Comparison of ENCODE assay signal across 23 cellular contexts in genomic region chr19:815775-816499, GRCh38. TPM values are rescaled to one million over a fixed set of nuclear protein-coding genes. Genes with fewer than 3 reads are reported as not detected.
A peak's percentile ranks its signal among the peaks of the same experiment; 100 is the strongest.
DNase-seq lines count a peak whose midpoint lies in the region; ATAC-seq, FAIRE-seq and TF ChIP-seq lines count a peak whose summit lies in the region.
"Had no signal": no experiment of that assay in that cellular context is flagged by ENCODE, and none has a peak within 500 bp of the region (broad histone marks: within the 10 kb centered on the region; RNA-seq: fewer than 3 reads in every experiment).

No MANE protein-coding gene starts in this region.

- H3K4me3 Mint-ChIP-seq in Calu3 (ENCODE audit: low read depth, unreplicated experiment) (no peak overlapping the region), memory B cell (no peak overlapping the region)
- no peak overlapping the region for H3K4me3 Mint-ChIP-seq in activated naive CD8-positive, alpha-beta T cell treated with anti-CD3 and anti-CD28 coated beads for 36 hours
- no peak overlapping the region for H3K4me3 Mint-ChIP-seq in activated CD4-positive, alpha-beta T cell treated with anti-CD3 and anti-CD28 coated beads, Interleukin-2, amount 10 ng/mL, durations not matched to agents 24 days and 14 days

- H3K9me3 ChIP-seq in A549 (no peaks in the 10 kb centered on the region), testis (no peaks in the 10 kb centered on the region)
- H3K9me3 ChIP-seq: tibial nerve had no signal

- no peaks in the 10 kb centered on the region for H3K4me1 ChIP-seq in A549
- H3K4me1 ChIP-seq in testis: no peaks in the 10 kb centered on the region
- H3K4me1 ChIP-seq: tibial nerve had no signal

- no peak for DNase-seq in A549 (ENCODE audit: low read depth in 1 of 2, low spot score in 1 of 2)
- no peak for DNase-seq in Calu3
- DNase-seq in activated naive CD8-positive, alpha-beta T cell treated with anti-CD3 and anti-CD28 coated beads for 36 hours: no peak
- DNase-seq in memory B cell (ENCODE audit: low spot score in 2 of 2): no peak
- no peak for DNase-seq in iPS-NIHi7 (ENCODE audit: extremely low spot score)
- no peak for DNase-seq in testis
- no peak for DNase-seq in activated CD4-positive, alpha-beta T cell treated with anti-CD3 and anti-CD28 coated beads, Interleukin-2, amount 10 ng/mL, durations not matched to agents 24 days and 14 days
- DNase-seq: activated CD4-positive, CD25-positive, alpha-beta regulatory T cell treated with anti-CD3 and anti-CD28 coated beads, Interleukin-2, amount 50 U/mL, for 72 hours; activated gamma-delta T cell treated with Interleukin-2 at 50 U/mL for 16 hours; central memory CD4-positive, alpha-beta T cell; mesenchymal stem cell; naive B cell; NCI-H1417; NCI-H524 treated with DMSO at 0.1 percent for 48 hours; posterior cingulate gyrus; stimulated activated CD4-positive, alpha-beta T cell treated with anti-CD3 and anti-CD28 coated beads, Interleukin-2, amount 100 ng/mL, for 24 hours; stimulated activated naive CD8-positive, alpha-beta T cell treated with anti-CD3 and anti-CD28 coated beads, Interleukin-15, Interleukin-2, amounts not matched to agents 100 U/mL and 50 U/mL, for 24 hours had no signal

- H3K36me3 Mint-ChIP-seq in Calu3 (ENCODE audit: insufficient read depth, unreplicated experiment) (peaks cover 49% of the 10 kb centered on the region), memory B cell (peaks cover 17% of the 10 kb centered on the region)
- H3K36me3 Mint-ChIP-seq in activated naive CD8-positive, alpha-beta T cell treated with anti-CD3 and anti-CD28 coated beads for 36 hours: peaks cover 33% of the 10 kb centered on the region
- H3K36me3 Mint-ChIP-seq in activated CD4-positive, alpha-beta T cell treated with anti-CD3 and anti-CD28 coated beads, Interleukin-2, amount 10 ng/mL, durations not matched to agents 24 days and 14 days (ENCODE audit: low read depth): peaks cover 39% of the 10 kb centered on the region

- intact Hi-C loops in Calu3 (cut with micrococcal nuclease; ENCODE audit: unreplicated experiment) (no loop called here), testis (cut with DNase I; ENCODE audit: low total_unique reads) (no loop called here)
- intact Hi-C loops in activated CD4-positive, alpha-beta T cell treated with anti-CD3 and anti-CD28 coated beads, Interleukin-2, amount 10 ng/mL, durations not matched to agents 24 days and 14 days (cut with micrococcal nuclease): no loop called here

- 94% methylated on average over 12 of the region's 13 CpGs for WGBS in A549 (ENCODE audit: missing lambda C conversion rate)
- WGBS in testis, 2 donors: 93 to 96% methylated on average over 12 to 13 of the region's 13 CpGs

- TF ChIP-seq RAD21 in A549 (conservative IDR thresholded peaks at IDR 0.05 in 1 of 2, IDR thresholded peaks at IDR 0.05 in 1 of 2): no peak

- no peak for TF ChIP-seq POLR2A in A549 (IDR thresholded peaks at IDR 0.05; ENCODE audit: low read length)
- no peak for TF ChIP-seq POLR2A in testis (IDR thresholded peaks at IDR 0.05)

- H3K9me3 Mint-ChIP-seq in Calu3 (ENCODE audit: low read depth, unreplicated experiment): no peaks in the 10 kb centered on the region
- H3K9me3 Mint-ChIP-seq in activated naive CD8-positive, alpha-beta T cell treated with anti-CD3 and anti-CD28 coated beads for 36 hours: peaks cover 5% of the 10 kb centered on the region
- peaks cover 5% of the 10 kb centered on the region for H3K9me3 Mint-ChIP-seq in memory B cell
- peaks cover 15% of the 10 kb centered on the region for H3K9me3 Mint-ChIP-seq in activated CD4-positive, alpha-beta T cell treated with anti-CD3 and anti-CD28 coated beads, Interleukin-2, amount 10 ng/mL, durations not matched to agents 24 days and 14 days

- BruUV-seq in Calu3 (replicated peaks; lab: Mats Ljungman, UMichigan): no TSS peak

- no peaks in the 10 kb centered on the region for H3K27me3 ChIP-seq in testis

- H3K27ac Mint-ChIP-seq in Calu3 (ENCODE audit: unreplicated experiment) (peak overlapping the region; percentile 87), memory B cell (no peak overlapping the region)
- peak overlapping the region; percentile 31 for H3K27ac Mint-ChIP-seq in activated naive CD8-positive, alpha-beta T cell treated with anti-CD3 and anti-CD28 coated beads for 36 hours
- H3K27ac Mint-ChIP-seq in activated CD4-positive, alpha-beta T cell treated with anti-CD3 and anti-CD28 coated beads, Interleukin-2, amount 10 ng/mL, durations not matched to agents 24 days and 14 days: no peak overlapping the region

- no peak for TF ChIP-seq EP300 in A549 (IDR thresholded peaks at IDR 0.05)

- no peaks in the 10 kb centered on the region for H3K36me3 ChIP-seq in testis (ENCODE audit: low read depth, missing control alignments)

- POLR2A ChIA-PET in A549 (lab: Yijun Ruan, JAX): no interaction called here

- H3K4me3 ChIP-seq in A549 (no peak overlapping the region), testis (no peak overlapping the region)
- H3K4me3 ChIP-seq: tibial nerve had no signal

- TF ChIP-seq CTCF in A549 (IDR thresholded peaks at IDR 0.05) (no peak), Calu3 (IDR thresholded peaks at IDR 0.05; ENCODE audit: unreplicated experiment) (no peak), testis (IDR thresholded peaks at IDR 0.05) (no peak)

- H3K27me3 Mint-ChIP-seq in Calu3 (ENCODE audit: unreplicated experiment): peaks cover 13% of the 10 kb centered on the region
- peaks cover 3% of the 10 kb centered on the region for H3K27me3 Mint-ChIP-seq in activated naive CD8-positive, alpha-beta T cell treated with anti-CD3 and anti-CD28 coated beads for 36 hours
- no peaks in the 10 kb centered on the region for H3K27me3 Mint-ChIP-seq in memory B cell
- H3K27me3 Mint-ChIP-seq in activated CD4-positive, alpha-beta T cell treated with anti-CD3 and anti-CD28 coated beads, Interleukin-2, amount 10 ng/mL, durations not matched to agents 24 days and 14 days: peaks cover 6% of the 10 kb centered on the region
- H3K27me3 Mint-ChIP-seq: naive B cell had no signal

- H3K27ac ChIP-seq in A549 (no peak overlapping the region), testis (no peak overlapping the region)
- H3K27ac ChIP-seq: tibial nerve had no signal

- FAIRE-seq in A549 (lab: Jason Lieb, UNC): no peak
- FAIRE-seq: frontal cortex, GM18507 had no signal

- ATAC-seq in A549: peak; percentile 6 to 16; a peak in 4 of 6 replicates
- ATAC-seq in memory B cell (ENCODE audit: low read depth): peak; percentile 4
- no peak for ATAC-seq in HG02759 (IDR thresholded peaks at IDR 0.05; ENCODE audit: unreplicated experiment)

- no peak overlapping the region for H3K4me2 ChIP-seq in A549

- H3K4me1 Mint-ChIP-seq in Calu3 (ENCODE audit: low read depth, unreplicated experiment): no peaks in the 10 kb centered on the region
- H3K4me1 Mint-ChIP-seq in activated naive CD8-positive, alpha-beta T cell treated with anti-CD3 and anti-CD28 coated beads for 36 hours: peaks cover 2% of the 10 kb centered on the region
- H3K4me1 Mint-ChIP-seq in memory B cell: peaks cover 4% of the 10 kb centered on the region
- H3K4me1 Mint-ChIP-seq in activated CD4-positive, alpha-beta T cell treated with anti-CD3 and anti-CD28 coated beads, Interleukin-2, amount 10 ng/mL, durations not matched to agents 24 days and 14 days: no peaks in the 10 kb centered on the region

- CTCF ChIA-PET in A549 (lab: Yijun Ruan, JAX): interaction anchor here (1.1 kb wide), 1 partner anchor 17 kb away, joined by 4 read pairs; no protein-coding TSS in a partner anchor
- CTCF ChIA-PET in Calu3 (lab: Charles Lee): no interaction called here

RNA-seq across cellular contexts. Expression of gene PLPPR3, which starts 5.8 kb away (rescaled TPM):
- polyA plus RNA-seq in A549 (2011; rRNA removed) (2.6 and 3.2 TPM in 2 replicates), A549 (2017; fragmentation: RNase III; extraction: RNeasy Plus Mini Kit Qiagen cat#74134 plus additional on column Dnase treatment) (3.5 to 4.2 TPM (median 3.7 TPM) in 3 replicates), testis (ENCODE audit: insufficient read depth, low read depth, low replicate concordance) (2.7 TPM)
- 4.1 and 7.6 TPM in 2 replicates for polyA plus RNA-seq in A549 (2012; cell fraction: cytosol; rRNA removed)
- 9.8 and 12.3 TPM in 2 replicates for polyA plus RNA-seq in A549 (2012; cell fraction: nucleus; rRNA removed)
- polyA minus RNA-seq in A549 (2011; rRNA and poly(A)+ RNA removed): 4.2 and 6.4 TPM in 2 replicates
- total RNA-seq in Calu3 (2022) (0.27 TPM in 1 of 2 replicates, not detected in the other), testis (10 to 100 TPM; 16.9 to 20.1 TPM)
- not detected for total RNA-seq in activated naive CD8-positive, alpha-beta T cell treated with anti-CD3 and anti-CD28 coated beads for 36 hours
- total RNA-seq in activated CD4-positive, alpha-beta T cell treated with anti-CD3 and anti-CD28 coated beads, Interleukin-2, amount 10 ng/mL, durations not matched to agents 24 days and 14 days: not detected in 2 replicates
- total RNA-seq: aorta, tibial nerve had no signal
- polyA plus RNA-seq: aorta, esophagus had no signal

RNA-seq across cellular contexts. Expression of gene AZU1, which starts 11.7 kb away (rescaled TPM):
- polyA plus RNA-seq in A549 (2011; rRNA removed): 0.15 and 0.31 TPM in 2 replicates
- polyA plus RNA-seq in A549 (2012; cell fraction: cytosol; rRNA removed): 0.16 and 0.26 TPM in 2 replicates
- polyA plus RNA-seq in A549 (2012; cell fraction: nucleus; rRNA removed): 4.7 and 5.9 TPM in 2 replicates
- 0.26 to 0.55 TPM (median 0.32 TPM) in 3 replicates for polyA plus RNA-seq in A549 (2017; fragmentation: RNase III; extraction: RNeasy Plus Mini Kit Qiagen cat#74134 plus additional on column Dnase treatment)
- polyA minus RNA-seq in A549 (2011; rRNA and poly(A)+ RNA removed): not detected in 2 replicates
- not detected in 2 replicates for total RNA-seq in Calu3 (2022)
- total RNA-seq in activated naive CD8-positive, alpha-beta T cell treated with anti-CD3 and anti-CD28 coated beads for 36 hours: not detected
- total RNA-seq in testis: 1 to 10 TPM; 5.4 to 5.8 TPM
- 1.4 TPM for polyA plus RNA-seq in testis (ENCODE audit: insufficient read depth, low read depth, low replicate concordance)
- total RNA-seq in activated CD4-positive, alpha-beta T cell treated with anti-CD3 and anti-CD28 coated beads, Interleukin-2, amount 10 ng/mL, durations not matched to agents 24 days and 14 days: not detected in 2 replicates
- polyA plus RNA-seq: esophagus had no signal

RNA-seq across cellular contexts. Expression of gene PTBP1, which starts 18.7 kb away (rescaled TPM):
- 144 and 207 TPM in 2 replicates for polyA plus RNA-seq in A549 (2011; rRNA removed)
- polyA plus RNA-seq in A549 (2012; cell fraction: cytosol; rRNA removed): 326 and 379 TPM in 2 replicates
- 472 and 807 TPM in 2 replicates for polyA plus RNA-seq in A549 (2012; cell fraction: nucleus; rRNA removed)
- 264 to 299 TPM (median 285 TPM) in 3 replicates for polyA plus RNA-seq in A549 (2017; fragmentation: RNase III; extraction: RNeasy Plus Mini Kit Qiagen cat#74134 plus additional on column Dnase treatment)
- polyA minus RNA-seq in A549 (2011; rRNA and poly(A)+ RNA removed): 224 and 254 TPM in 2 replicates
- total RNA-seq in Calu3 (2022): 380 and 409 TPM in 2 replicates
- 100 to 1,000 TPM; 799 to 818 TPM for total RNA-seq in activated naive CD8-positive, alpha-beta T cell treated with anti-CD3 and anti-CD28 coated beads for 36 hours
- 100 to 1,000 TPM; 168 to 196 TPM for total RNA-seq in testis
- polyA plus RNA-seq in testis (ENCODE audit: insufficient read depth, low read depth, low replicate concordance): 116 TPM
- 789 and 832 TPM in 2 replicates for total RNA-seq in activated CD4-positive, alpha-beta T cell treated with anti-CD3 and anti-CD28 coated beads, Interleukin-2, amount 10 ng/mL, durations not matched to agents 24 days and 14 days

RNA-seq across cellular contexts. Expression of gene PRTN3, which starts 24.9 kb away (rescaled TPM):
- polyA plus RNA-seq in A549 (2011; rRNA removed): 0.21 and 0.36 TPM in 2 replicates
- 0.53 and 0.69 TPM in 2 replicates for polyA plus RNA-seq in A549 (2012; cell fraction: cytosol; rRNA removed)
- polyA plus RNA-seq in A549 (2012; cell fraction: nucleus; rRNA removed): 0.34 and 0.65 TPM in 2 replicates
- polyA plus RNA-seq in A549 (2017; fragmentation: RNase III; extraction: RNeasy Plus Mini Kit Qiagen cat#74134 plus additional on column Dnase treatment): 0.18 to 0.39 TPM (median 0.24 TPM) in 3 replicates
- polyA minus RNA-seq in A549 (2011; rRNA and poly(A)+ RNA removed): 0.44 TPM in 1 of 2 replicates, not detected in the other
- not detected in 2 replicates for total RNA-seq in Calu3 (2022)
- not detected for total RNA-seq in activated naive CD8-positive, alpha-beta T cell treated with anti-CD3 and anti-CD28 coated beads for 36 hours
- total RNA-seq in testis: 1 to 10 TPM; 1.0 to 1.8 TPM
- not detected for polyA plus RNA-seq in testis (ENCODE audit: insufficient read depth, low read depth, low replicate concordance)
- not detected in 2 replicates for total RNA-seq in activated CD4-positive, alpha-beta T cell treated with anti-CD3 and anti-CD28 coated beads, Interleukin-2, amount 10 ng/mL, durations not matched to agents 24 days and 14 days
- total RNA-seq: aorta, tibial nerve had no signal
- polyA plus RNA-seq: aorta, esophagus had no signal

RNA-seq across cellular contexts. Expression of gene ELANE, which starts 36.2 kb away (rescaled TPM):
- polyA plus RNA-seq in A549 (2011; rRNA removed) (0.15 and 0.35 TPM in 2 replicates), A549 (2017; fragmentation: RNase III; extraction: RNeasy Plus Mini Kit Qiagen cat#74134 plus additional on column Dnase treatment) (0.14 to 0.15 TPM (median 0.15 TPM) in 3 replicates), testis (ENCODE audit: insufficient read depth, low read depth, low replicate concordance) (0.50 TPM)
- 0.15 and 0.22 TPM in 2 replicates for polyA plus RNA-seq in A549 (2012; cell fraction: cytosol; rRNA removed)
- 0.42 and 0.48 TPM in 2 replicates for polyA plus RNA-seq in A549 (2012; cell fraction: nucleus; rRNA removed)
- polyA minus RNA-seq in A549 (2011; rRNA and poly(A)+ RNA removed): not detected in 2 replicates
- total RNA-seq in Calu3 (2022) (not detected in 2 replicates), testis (under 1 TPM in 1 of 2 donors, not detected in 1; 0.74 TPM)
- not detected for total RNA-seq in activated naive CD8-positive, alpha-beta T cell treated with anti-CD3 and anti-CD28 coated beads for 36 hours
- total RNA-seq in activated CD4-positive, alpha-beta T cell treated with anti-CD3 and anti-CD28 coated beads, Interleukin-2, amount 10 ng/mL, durations not matched to agents 24 days and 14 days: not detected in 2 replicates
- total RNA-seq: frontal cortex had no signal
- polyA plus RNA-seq: aorta had no signal

Comparison
In these comparisons a context has a peak if more than half of its experiments do, and no peak if none do; other contexts are left out.
1. H3K27ac Mint-ChIP-seq: peak in Calu3 (single experiment) and activated naive CD8-positive, alpha-beta T cell treated with anti-CD3 and anti-CD28 coated beads for 36 hours (single experiment); none in memory B cell (single experiment) and activated CD4-positive, alpha-beta T cell treated with anti-CD3 and anti-CD28 coated beads, Interleukin-2, amount 10 ng/mL, durations not matched to agents 24 days and 14 days (single experiment).
2. RNA of gene PLPPR3, which starts 5.8 kb away (total RNA-seq): 16.9 to 20.1 TPM in testis; not detected in activated naive CD8-positive, alpha-beta T cell treated with anti-CD3 and anti-CD28 coated beads for 36 hours, 0.27 TPM in Calu3 and not detected in activated CD4-positive, alpha-beta T cell treated with anti-CD3 and anti-CD28 coated beads, Interleukin-2, amount 10 ng/mL, durations not matched to agents 24 days and 14 days; every median in the first group is over 10 times any median in the second.